In the genomic region with DNA sequence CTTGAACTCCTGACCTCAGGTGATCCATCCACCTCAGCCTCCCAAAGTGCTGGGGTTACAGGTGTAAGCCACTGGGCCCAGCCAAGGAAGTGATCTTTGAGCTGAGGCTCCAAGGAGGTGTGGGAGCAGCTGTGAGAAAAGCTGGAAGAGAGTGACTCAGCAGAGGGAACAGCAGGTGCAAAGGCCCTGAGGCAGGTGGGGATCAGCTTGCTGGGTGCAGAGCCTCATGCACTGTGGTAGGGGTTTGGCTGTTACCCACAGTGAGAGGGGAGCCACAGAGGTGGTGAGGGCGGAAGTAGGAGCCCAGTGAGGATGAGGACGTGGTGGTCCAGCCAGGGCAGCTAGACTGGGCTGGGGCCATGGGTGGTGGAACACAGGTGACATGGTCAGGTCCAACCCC, we compare ENCODE assay signal across 29 cellular contexts. TPM values are rescaled to one million over a fixed set of nuclear protein-coding genes. Genes with fewer than 3 reads are reported as not detected.
"Had no signal": no experiment of that assay in that cellular context is flagged by ENCODE, and none has a peak within 500 bp of the region (broad histone marks: within the 10 kb centered on the region; RNA-seq: fewer than 3 reads in every experiment).

No MANE protein-coding gene starts in this region.

- H3K4me2 ChIP-seq: SK-N-SH had no signal

- H3K9me3 Mint-ChIP-seq: activated naive CD8-positive, alpha-beta T cell treated with anti-CD3 and anti-CD28 coated beads, Interleukin-2, amount 10 ng/mL, durations not matched to agents 7 days and 5 days; WTC11 had no signal

- H3K36me3 ChIP-seq: ascending aorta, cardiac muscle cell, heart right ventricle, right atrium auricular region, transverse colon had no signal

- H3K4me3 Mint-ChIP-seq: activated CD8-positive, alpha-beta T cell treated with anti-CD3 and anti-CD28 coated beads, Interleukin-2, amount 10 ng/mL, durations not matched to agents 7 days and 5 days; activated naive CD8-positive, alpha-beta T cell treated with anti-CD3 and anti-CD28 coated beads, Interleukin-2, amount 10 ng/mL, durations not matched to agents 7 days and 5 days; naive B cell; T-helper 17 cell; WTC11 had no signal

- H3K27ac ChIP-seq: ascending aorta, cardiac muscle cell, coronary artery, dorsolateral prefrontal cortex, foreskin keratinocyte, heart right ventricle, right atrium auricular region, transverse colon had no signal

- H3K4me1 ChIP-seq: foreskin keratinocyte had no signal

- H3K9me3 ChIP-seq: ascending aorta, heart right ventricle, right atrium auricular region, SK-N-SH, transverse colon had no signal

- ATAC-seq: activated CD8-positive, alpha-beta T cell treated with anti-CD3 and anti-CD28 coated beads, Interleukin-2, amount 10 ng/mL, durations not matched to agents 7 days and 5 days; esophagus mucosa; foreskin keratinocyte; heart right ventricle; left lobe of liver; T-helper 17 cell; WTC11 had no signal

- H3K36me3 Mint-ChIP-seq: activated naive CD8-positive, alpha-beta T cell treated with anti-CD3 and anti-CD28 coated beads, Interleukin-2, amount 10 ng/mL, durations not matched to agents 7 days and 5 days; brain; naive B cell; WTC11 had no signal

- H3K27ac Mint-ChIP-seq: activated CD8-positive, alpha-beta T cell treated with anti-CD3 and anti-CD28 coated beads, Interleukin-2, amount 10 ng/mL, durations not matched to agents 7 days and 5 days; activated naive CD8-positive, alpha-beta T cell treated with anti-CD3 and anti-CD28 coated beads, Interleukin-2, amount 10 ng/mL, durations not matched to agents 7 days and 5 days; naive B cell; T-helper 17 cell; WTC11 had no signal

- DNase-seq: activated CD4-positive, alpha-beta T cell treated with anti-CD3 and anti-CD28 coated beads for 1 hour; activated CD8-positive, alpha-beta T cell treated with anti-CD3 and anti-CD28 coated beads, Interleukin-2, amount 10 ng/mL, durations not matched to agents 7 days and 5 days; activated effector memory CD4-positive, alpha-beta T cell treated with Interleukin-2 at 50 U/mL for 16 hours; activated naive CD4-positive, alpha-beta T cell treated with Interleukin-2 at 50 U/mL for 16 hours; activated naive CD8-positive, alpha-beta T cell treated with anti-CD3 and anti-CD28 coated beads, Interleukin-2, amount 10 ng/mL, durations not matched to agents 7 days and 5 days; dorsolateral prefrontal cortex; foreskin keratinocyte; heart right ventricle; kidney glomerular epithelial cell; naive B cell; occipital lobe; SK-N-SH; stimulated activated CD4-positive, alpha-beta T cell treated with anti-CD3 and anti-CD28 coated beads, Interleukin-15, amount 100 ng/mL, for 24 hours; stimulated activated CD4-positive, alpha-beta T cell treated with anti-CD3 and anti-CD28 coated beads, Interleukin-2, amount 100 ng/mL, for 24 hours; stimulated activated naive CD4-positive, alpha-beta T cell treated with Interleukin-2 at 50 U/mL for 16 hours; SW 1271; T-helper 17 cell; T1000; transverse colon had no signal

- H3K9ac ChIP-seq: SK-N-SH had no signal

- H3K4me3 ChIP-seq: ascending aorta, cardiac muscle cell, coronary artery, dorsolateral prefrontal cortex, heart right ventricle, lung, right atrium auricular region, transverse colon had no signal

RNA-seq across cellular contexts. Expression of a gene that starts 6.5 kb away (rescaled TPM):
- total RNA-seq: activated CD8-positive, alpha-beta T cell treated with anti-CD3 and anti-CD28 coated beads, Interleukin-2, amount 10 ng/mL, durations not matched to agents 7 days and 5 days; ascending aorta had no signal
- polyA plus RNA-seq: neural cell had no signal
